16 cellular contexts compared by ENCODE assay signal in the genomic region with DNA sequence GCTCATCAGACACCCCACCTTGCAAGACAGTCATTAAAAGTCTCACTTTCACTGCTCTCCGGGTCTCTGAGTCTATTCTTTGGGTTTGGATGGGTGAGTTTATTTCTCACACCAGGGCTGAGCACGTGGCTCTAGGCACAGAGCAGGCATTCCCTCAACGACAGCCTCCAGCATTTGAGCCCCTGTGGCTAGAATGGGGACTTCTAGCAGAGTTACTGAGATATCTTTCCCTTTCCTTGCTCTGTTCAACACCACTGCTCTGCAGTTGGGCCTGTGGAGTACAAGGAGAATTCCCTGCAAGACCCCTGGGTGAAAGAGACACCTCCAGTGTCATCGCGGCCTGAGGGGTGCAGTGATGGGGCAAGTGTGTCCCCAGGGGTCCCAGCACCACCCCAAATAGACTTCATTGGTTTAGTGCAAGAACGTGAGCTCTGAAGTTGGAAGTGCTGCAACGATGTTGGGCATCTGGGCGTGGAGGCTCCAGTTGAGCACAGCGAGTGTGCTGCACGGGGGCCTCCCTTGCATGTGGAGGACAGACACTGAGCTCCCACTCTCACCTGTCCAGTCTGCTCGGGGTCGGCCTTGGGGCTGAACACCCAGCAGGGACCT.
A peak's percentile ranks its signal among the peaks of the same experiment; 100 is the strongest.
DNase-seq lines count a peak whose midpoint lies in the region; TF ChIP-seq lines count a peak whose summit lies in the region.
"Had no signal": no experiment of that assay in that cellular context is flagged by ENCODE, and none has a peak within 500 bp of the region (broad histone marks: within the 10 kb centered on the region; RNA-seq: fewer than 3 reads in every experiment).

No MANE protein-coding gene starts in this region.

- TF ChIP-seq CTCF in CD14-positive monocyte (IDR thresholded peaks at IDR 0.05): no peak
- TF ChIP-seq CTCF in OCI-LY3 (IDR thresholded peaks at IDR 0.05; ENCODE audit: low read depth, low read length): no peak
- no peak for TF ChIP-seq CTCF in osteocyte (IDR thresholded peaks at IDR 0.05)
- no peak for TF ChIP-seq CTCF in uterus (IDR thresholded peaks at IDR 0.05)

- TF ChIP-seq POLR2A in uterus (IDR thresholded peaks at IDR 0.05): no peak

- peaks cover 3 to 5% (median 5%) of the 10 kb centered on the region in 3 donors for H3K27me3 Mint-ChIP-seq in CD14-positive monocyte (ENCODE audit: low read depth in 3 of 3)
- peaks cover 4% of the 10 kb centered on the region for H3K27me3 Mint-ChIP-seq in osteocyte (ENCODE audit: unreplicated experiment)
- H3K27me3 Mint-ChIP-seq: CD4-positive, alpha-beta T cell had no signal

- H3K27ac Mint-ChIP-seq in CD14-positive monocyte (no peak overlapping the region), osteocyte (ENCODE audit: unreplicated experiment) (no peak overlapping the region)
- H3K27ac Mint-ChIP-seq: CD4-positive, alpha-beta T cell had no signal

- DNase-seq in CD14-positive monocyte (ENCODE audit: low spot score): peak; percentile 38
- DNase-seq in osteocyte (ENCODE audit: extremely low spot score, unreplicated experiment): peak; percentile 73
- peak; percentile 35 for DNase-seq in ureter (ENCODE audit: low spot score)
- no peak for DNase-seq in DMS153 (lab: John Stamatoyannopoulos, UW)
- DNase-seq in uterus: no peak
- DNase-seq in AG08395 (ENCODE audit: low spot score): no peak
- DNase-seq: Calu3; CD4-positive, alpha-beta T cell; KG1; NCI-H1417; NCI-H187 treated with DMSO at 0.1 percent for 48 hours; NCI-H226; NCI-H524; SHP77 had no signal

- H2AFZ ChIP-seq in OCI-LY3 (ENCODE audit: low read depth, low read length): no peak overlapping the region

- H3K27ac ChIP-seq in OCI-LY3 (ENCODE audit: low read length) (no peak overlapping the region), uterus (no peak overlapping the region)
- H3K27ac ChIP-seq: SK-N-MC had no signal

- H3K36me3 Mint-ChIP-seq in CD14-positive monocyte: peaks cover 10 to 17% of the 10 kb centered on the region in 2 donors
- no peaks in the 10 kb centered on the region for H3K36me3 Mint-ChIP-seq in osteocyte (ENCODE audit: unreplicated experiment)

- no peaks in the 10 kb centered on the region for H3K79me2 ChIP-seq in OCI-LY3 (ENCODE audit: low read length)

- H3K4me1 Mint-ChIP-seq in CD14-positive monocyte (peaks cover 10% of the 10 kb centered on the region), osteocyte (ENCODE audit: unreplicated experiment) (no peaks in the 10 kb centered on the region)

- H3K4me3 Mint-ChIP-seq in CD14-positive monocyte: no peak overlapping the region
- H3K4me3 Mint-ChIP-seq in osteocyte (ENCODE audit: unreplicated experiment): no peak overlapping the region
- H3K4me3 Mint-ChIP-seq: CD4-positive, alpha-beta T cell had no signal

- H3K36me3 ChIP-seq in OCI-LY3 (replicated peaks; ENCODE audit: low read depth, low read length): no peaks in the 10 kb centered on the region
- H3K36me3 ChIP-seq in uterus: no peaks in the 10 kb centered on the region

- H3K27me3 ChIP-seq in OCI-LY3 (ENCODE audit: low read depth, low read length) (no peaks in the 10 kb centered on the region), uterus (no peaks in the 10 kb centered on the region)

- H3K4me1 ChIP-seq in OCI-LY3 (ENCODE audit: low read length): peaks cover 34% of the 10 kb centered on the region
- H3K4me1 ChIP-seq in uterus: no peaks in the 10 kb centered on the region

- no peak overlapping the region for H3K9ac ChIP-seq in OCI-LY3 (ENCODE audit: low read length)

- H3K4me2 ChIP-seq in OCI-LY3 (ENCODE audit: low read length): peak overlapping the region; percentile 63; the same call in 1 of the 2 replicates

- intact Hi-C loops in CD14-positive monocyte (cut with micrococcal nuclease): loop anchor here in 1 of 2 donors (10.0 kb wide), 1 partner anchor 178 kb away; no protein-coding TSS in a partner anchor
- intact Hi-C loops in uterus (cut with DNase I; ENCODE audit: low total_unique reads): no loop called here

- no peak overlapping the region for H3K4me3 ChIP-seq in OCI-LY3 (ENCODE audit: low read length)
- H3K4me3 ChIP-seq in uterus: no peak overlapping the region
- H3K4me3 ChIP-seq: SK-N-MC had no signal

- H4K20me1 ChIP-seq in OCI-LY3 (ENCODE audit: insufficient read depth, low read length): no peaks in the 10 kb centered on the region

- H3K9me3 Mint-ChIP-seq in CD14-positive monocyte (peaks cover 0 to 3% (median 0%) of the 10 kb centered on the region in 7 donors), osteocyte (ENCODE audit: unreplicated experiment) (no peaks in the 10 kb centered on the region)
- H3K9me3 Mint-ChIP-seq: CD4-positive, alpha-beta T cell had no signal

- H3K9me3 ChIP-seq in OCI-LY3 (ENCODE audit: insufficient read depth, low read length) (no peaks in the 10 kb centered on the region), uterus (no peaks in the 10 kb centered on the region)

Comparison
In these comparisons a context has a peak if more than half of its experiments do, and no peak if none do; other contexts are left out.
1. DNase-seq: peak in CD14-positive monocyte (single experiment), osteocyte (single experiment) and ureter (single experiment); none in DMS153 (single experiment), uterus (0 of 2) and AG08395 (single experiment).